13 cellular contexts compared by ENCODE assay signal in the genomic region with DNA sequence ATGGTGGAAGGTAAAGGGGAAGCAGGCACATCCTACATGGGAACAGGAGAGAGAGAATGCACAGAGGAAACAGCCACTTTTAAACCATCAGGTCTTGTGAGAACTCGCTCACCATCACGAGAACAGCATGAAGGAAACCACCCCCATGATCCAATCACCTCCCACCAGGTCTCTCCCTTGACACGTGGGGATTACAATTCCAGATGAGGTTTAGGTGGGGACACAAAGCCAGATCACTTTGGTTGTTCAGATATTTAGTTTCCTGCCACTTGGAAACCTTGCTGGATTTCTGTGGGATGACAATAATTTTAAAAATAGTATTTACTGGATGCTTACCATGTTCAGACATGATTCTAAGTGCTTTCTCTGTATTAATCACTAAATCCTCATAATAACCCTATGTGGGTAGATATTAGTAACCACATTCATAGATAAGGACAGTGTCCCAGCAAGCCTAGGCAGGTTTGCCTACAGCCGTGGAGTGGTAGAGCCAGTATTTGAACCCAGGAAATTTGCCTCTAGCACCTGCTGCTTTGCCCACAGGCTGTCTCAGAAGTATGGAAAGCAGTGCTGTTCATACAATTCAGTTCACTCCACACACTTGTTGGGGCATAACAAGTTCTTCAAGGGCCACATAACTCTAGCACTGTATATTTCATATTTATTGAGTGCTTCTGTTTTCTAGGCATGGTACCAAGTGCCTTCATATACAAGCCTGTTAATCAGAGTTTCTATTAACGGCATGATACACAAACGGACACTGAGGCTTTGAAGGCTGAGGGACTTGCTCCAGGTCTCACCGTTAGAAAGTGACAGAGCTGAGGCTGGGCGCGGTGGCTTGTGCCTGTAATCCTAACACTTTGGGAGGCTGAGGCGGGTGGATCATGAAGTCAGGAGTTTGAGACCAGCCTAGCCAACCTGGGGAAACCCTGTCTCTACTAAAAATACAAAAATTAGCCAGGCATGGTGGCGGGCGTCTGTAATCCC. TPM values are rescaled to one million over a fixed set of nuclear protein-coding genes. Genes with fewer than 3 reads are reported as not detected.
"Had no signal": no experiment of that assay in that cellular context is flagged by ENCODE, and none has a peak within 500 bp of the region (broad histone marks: within the 10 kb centered on the region; RNA-seq: fewer than 3 reads in every experiment).

No MANE protein-coding gene starts in this region.

- H3K4me1 ChIP-seq: lower lobe of right lung, parathyroid adenoma, tibial nerve had no signal

- DNase-seq: activated CD4-positive, alpha-beta memory T cell treated with anti-CD3 and anti-CD28 coated beads for 36 hours; activated naive CD8-positive, alpha-beta T cell treated with anti-CD3 and anti-CD28 coated beads, Interleukin-2, amount 10 ng/mL, durations not matched to agents 7 days and 5 days; activated T-cell treated with anti-CD3 and anti-CD28 coated beads, Interleukin-2, amount 50 U/mL, for 72 hours; anterior cingulate cortex; lower lobe of right lung; naive B cell; small intestine; T-helper 2 cell had no signal

- FAIRE-seq: frontal cortex, small intestine had no signal

- H3K4me3 ChIP-seq: hepatocyte, lower lobe of right lung, tibial nerve had no signal

- H3K9me3 ChIP-seq: lower lobe of right lung, tibial nerve had no signal

- ATAC-seq: activated CD4-positive, CD25-positive, alpha-beta regulatory T cell treated with anti-CD3 and anti-CD28 coated beads, Interleukin-2, amount 50 U/mL, for 24 hours; activated T-cell treated with anti-CD3 and anti-CD28 coated beads, Interleukin-2, amount 50 U/mL, for 72 hours had no signal

- H3K27me3 ChIP-seq: tibial nerve had no signal

- H3K36me3 ChIP-seq: lower lobe of right lung, tibial nerve had no signal

- H3K27ac ChIP-seq: hepatocyte, lower lobe of right lung, parathyroid adenoma, tibial nerve had no signal

RNA-seq across cellular contexts. Expression of a gene that starts 8.3 kb away (rescaled TPM):
- total RNA-seq: activated naive CD8-positive, alpha-beta T cell treated with anti-CD3 and anti-CD28 coated beads, Interleukin-2, amount 10 ng/mL, durations not matched to agents 7 days and 5 days; lower lobe of right lung had no signal
